12 cellular contexts compared by ENCODE assay signal in genomic region chr1:115338457-115338820, GRCh38. TPM values are rescaled to one million over a fixed set of nuclear protein-coding genes. Genes with fewer than 3 reads are reported as not detected.
DNase-seq lines count a peak whose midpoint lies in the region; ATAC-seq and TF ChIP-seq lines count a peak whose summit lies in the region.
"Had no signal": no experiment of that assay in that cellular context is flagged by ENCODE, and none has a peak within 500 bp of the region (broad histone marks: within the 10 kb centered on the region; RNA-seq: fewer than 3 reads in every experiment).

No MANE protein-coding gene starts in this region.

- H3K4me3 ChIP-seq in astrocyte of the spinal cord (ENCODE audit: low read depth, low read length) = peak overlapping the region; percentile 63
- H3K4me3 ChIP-seq in hepatocyte = peak overlapping the region; percentile 67

- WGBS in hepatocyte (ENCODE audit: low lambda C conversion rate, missing lambda C conversion rate) = 22% methylated on average over 10 of the region's 25 CpGs

- H2AFZ ChIP-seq in hepatocyte = peak overlapping the region; percentile 51

- in situ Hi-C loops in astrocyte of the spinal cord (cut with HindIII; ENCODE audit: low sequenced_read_pairs) = no loop called here

- peak overlapping the region; percentile 100 for H3K4me2 ChIP-seq in hepatocyte

- H3K27ac ChIP-seq in hepatocyte = no peak overlapping the region

- no peak for ATAC-seq in GM19035 (IDR thresholded peaks at IDR 0.05; ENCODE audit: unreplicated experiment)

- peak overlapping the region; percentile 83 for H3K4me3 Mint-ChIP-seq in progenitor cell of endocrine pancreas (ENCODE audit: low read depth)
- H3K4me3 Mint-ChIP-seq: naive B cell had no signal

- H3K9me3 ChIP-seq in hepatocyte (ENCODE audit: low read depth) = no peaks in the 10 kb centered on the region

- peaks cover 23% of the 10 kb centered on the region for H3K4me1 ChIP-seq in hepatocyte (ENCODE audit: insufficient read depth)

- H4K20me1 ChIP-seq in hepatocyte (ENCODE audit: insufficient read depth, poor library complexity, severe bottlenecking) = no peaks in the 10 kb centered on the region

- no peaks in the 10 kb centered on the region for H3K9me3 Mint-ChIP-seq in progenitor cell of endocrine pancreas (ENCODE audit: low read depth)

- peaks cover 22% of the 10 kb centered on the region for H3K27me3 ChIP-seq in hepatocyte

- peak; percentile 34 for DNase-seq in D341Med (ENCODE audit: low spot score)
- DNase-seq in astrocyte of the spinal cord (ENCODE audit: low read depth, low spot score) = no peak
- no peak for DNase-seq in hepatocyte (ENCODE audit: low spot score)
- peak; percentile 21 for DNase-seq in progenitor cell of endocrine pancreas (ENCODE audit: low spot score, unreplicated experiment)
- DNase-seq in activated naive CD4-positive, alpha-beta T cell treated with anti-CD3 and anti-CD28 coated beads, Interleukin-2, amount 50 U/mL, for 16 hours = no peak
- DNase-seq in NAMALWA (ENCODE audit: low spot score) = no peak
- DNase-seq in stimulated activated naive CD4-positive, alpha-beta T cell treated with Interleukin-2 at 50 U/mL for 16 hours (lab: John Stamatoyannopoulos, UW) = no peak
- DNase-seq: activated T-cell treated with anti-CD3 and anti-CD28 coated beads for 4 hours, naive B cell, NCI-H187 had no signal

- no peaks in the 10 kb centered on the region for H3K36me3 ChIP-seq in hepatocyte (replicated peaks; ENCODE audit: insufficient read depth, low read depth)

- H3K79me2 ChIP-seq in hepatocyte = no peaks in the 10 kb centered on the region

- H3K27me3 Mint-ChIP-seq in progenitor cell of endocrine pancreas = peaks cover 8% of the 10 kb centered on the region

- H3K27ac Mint-ChIP-seq in progenitor cell of endocrine pancreas = no peak overlapping the region
- H3K27ac Mint-ChIP-seq: naive B cell had no signal

- H3K36me3 Mint-ChIP-seq in progenitor cell of endocrine pancreas (ENCODE audit: insufficient read depth) = no peaks in the 10 kb centered on the region
- H3K36me3 Mint-ChIP-seq: naive B cell had no signal

- TF ChIP-seq CTCF in astrocyte of the spinal cord (IDR thresholded peaks at IDR 0.05; ENCODE audit: low read depth, low read length) (peak; percentile 0), hepatocyte (IDR thresholded peaks at IDR 0.05; ENCODE audit: poor library complexity) (no peak), progenitor cell of endocrine pancreas (IDR thresholded peaks at IDR 0.05; ENCODE audit: unreplicated experiment) (peak; percentile 25)

- no peaks in the 10 kb centered on the region for H3K9me2 ChIP-seq in hepatocyte (replicated peaks; ENCODE audit: insufficient read depth)

- H3K4me1 Mint-ChIP-seq in progenitor cell of endocrine pancreas (ENCODE audit: low read depth) = peaks cover 67% of the 10 kb centered on the region

RNA-seq across cellular contexts. Expression of gene NGF, which starts 0.4 kb away (rescaled TPM):
- 0.37 and 0.64 TPM in 2 replicates for total RNA-seq in hepatocyte
- 0.60 and 2.6 TPM in 2 replicates for polyA plus RNA-seq in hepatocyte
- 1.8 and 2.2 TPM in 2 replicates for total RNA-seq in progenitor cell of endocrine pancreas
- polyA plus RNA-seq: CD14-positive monocyte had no signal

Comparison
In these comparisons a context has a peak if more than half of its experiments do, and no peak if none do; other contexts are left out.
1. DNase-seq: peak in D341Med (single experiment) and progenitor cell of endocrine pancreas (single experiment); none in astrocyte of the spinal cord (single experiment), hepatocyte (single experiment), activated naive CD4-positive, alpha-beta T cell treated with anti-CD3 and anti-CD28 coated beads, Interleukin-2, amount 50 U/mL, for 16 hours (single experiment), NAMALWA (single experiment) and stimulated activated naive CD4-positive, alpha-beta T cell treated with Interleukin-2 at 50 U/mL for 16 hours (single experiment).